Comparison of ENCODE assay signal across 8 cellular contexts in genomic region chr19:2269244-2270156, GRCh38.
A peak's percentile ranks its signal among the peaks of the same experiment; 100 is the strongest.
DNase-seq lines count a peak whose midpoint lies in the region; ATAC-seq and TF ChIP-seq lines count a peak whose summit lies in the region.

No MANE protein-coding gene starts in this region.

- DNase-seq in AG04449 (ENCODE audit: low read depth, low spot score): peak; percentile 56
- DNase-seq in NCI-H226: peak; percentile 90
- peak; percentile 98 to 99 (median 98) for DNase-seq in activated CD4-positive, CD25-positive, alpha-beta regulatory T cell (lab: John Stamatoyannopoulos, UW)
- peak; percentile 99 for DNase-seq in central memory CD4-positive, alpha-beta T cell
- peak; percentile 98 for DNase-seq in islet precursor cell
- peak; percentile 99 for DNase-seq in stimulated activated CD4-positive, alpha-beta T cell treated with anti-CD3 and anti-CD28 coated beads, Interleukin-12 subunit alpha, Interleukin-12 subunit beta, amount 100 ng/mL, for 4 hours

- TF ChIP-seq CTCF in AG04449 (IDR thresholded peaks at IDR 0.05; ENCODE audit: insufficient read depth, low read length, missing control alignments): no peak

- CTCF ChIA-PET in AG04449 (lab: Yijun Ruan, JAX): interaction anchor here (0.9 to 1.2 kb wide), 2 partner anchors 10 to 111 kb away, joined by 3 read pairs; no protein-coding TSS in a partner anchor

- ATAC-seq in GM18868 (IDR thresholded peaks at IDR 0.05; ENCODE audit: unreplicated experiment) (peak; percentile 64), HG03159 (IDR thresholded peaks at IDR 0.05; ENCODE audit: unreplicated experiment) (peak; percentile 56)

- peak overlapping the region; percentile 100 for H3K4me3 ChIP-seq in AG04449 (ENCODE audit: low read depth, low read length)

- POLR2A ChIA-PET in AG04449 (lab: Yijun Ruan, JAX): interaction anchor here (0.7 to 1.1 kb wide), 4 partner anchors 14 to 113 kb away, joined by 3 to 6 read pairs (median 3); no protein-coding TSS in a partner anchor

Comparison
In these comparisons a context has a peak if more than half of its experiments do, and no peak if none do; other contexts are left out.
1. Peak in every context shown above with its lines: DNase-seq, ATAC-seq and H3K4me3 ChIP-seq.